In the genomic region with DNA sequence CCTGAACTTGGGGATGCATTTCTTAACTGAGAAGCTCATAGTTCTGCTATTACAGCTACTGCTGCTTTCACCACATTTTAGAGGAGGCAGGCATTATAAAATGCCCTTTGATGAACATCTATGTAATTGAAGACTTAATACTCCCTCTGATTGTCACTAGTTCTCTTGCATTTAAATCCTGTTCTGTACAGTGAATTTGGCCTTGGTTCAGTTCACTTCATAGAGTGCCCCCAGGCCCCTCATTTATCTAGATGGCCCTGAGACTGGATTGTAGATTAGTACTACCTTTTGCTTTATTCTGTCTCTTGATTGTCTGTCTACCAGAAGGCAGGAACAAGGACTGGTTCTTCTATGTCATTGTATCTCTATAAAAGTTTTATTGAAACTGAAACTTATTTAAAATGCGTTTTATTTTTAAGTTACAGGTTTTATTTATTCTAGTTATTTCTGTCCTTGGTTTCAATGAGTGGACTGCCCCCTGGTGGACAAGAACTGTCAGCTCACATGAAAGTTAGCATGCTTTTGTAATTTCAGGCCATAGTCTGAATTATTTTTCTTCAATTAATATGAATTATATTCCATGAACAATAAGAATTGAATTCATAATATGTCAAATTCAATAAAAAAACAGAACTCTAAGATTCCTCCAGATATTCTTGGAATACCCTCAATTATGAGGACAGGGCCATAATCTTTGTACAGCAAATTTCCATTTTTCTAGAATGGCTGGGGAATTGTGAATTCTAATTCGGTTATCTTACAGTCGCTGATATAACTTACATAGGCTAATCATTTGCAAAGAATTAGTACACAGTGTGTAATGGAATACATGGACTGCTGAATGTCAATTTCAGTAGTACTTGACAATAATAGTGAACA, we compare ENCODE assay signal across 8 cellular contexts. TPM values are rescaled to one million over a fixed set of nuclear protein-coding genes. Genes with fewer than 3 reads are reported as not detected.
DNase-seq lines count a peak whose midpoint lies in the region; ATAC-seq, FAIRE-seq and TF ChIP-seq lines count a peak whose summit lies in the region.

No MANE protein-coding gene starts in this region.

- H3K79me2 ChIP-seq in HepG2 (ENCODE audit: insufficient read depth, low read length), result no peaks in the 10 kb centered on the region

- H3K4me1 ChIP-seq in HepG2 (ENCODE audit: insufficient read depth, low read length) (peaks cover 16% of the 10 kb centered on the region), upper lobe of left lung (no peaks in the 10 kb centered on the region)

- TF ChIP-seq EP300 in HepG2 (IDR thresholded peaks at IDR 0.05; ENCODE audit: low read depth in 2 of 2, low read length in 2 of 2) (no peak), HepG2 (CRISPR knock-in tag; IDR thresholded peaks at IDR 0.05; ENCODE audit: borderline replicate concordance) (no peak), upper lobe of left lung (IDR thresholded peaks at IDR 0.05) (no peak)

- H3K27ac ChIP-seq in HepG2 (ENCODE audit: extremely low read length, insufficient read depth, low read length) (no peak overlapping the region), upper lobe of left lung (no peak overlapping the region)

- 2% methylated on average over 3 of the region's 3 CpGs for WGBS in HepG2 (ENCODE audit: low lambda C conversion rate)
- WGBS in upper lobe of left lung, 2 donors, result 4 to 12% methylated on average over 3 of the region's 3 CpGs

- H3K4me2 ChIP-seq in HepG2 (ENCODE audit: low read depth, low read length), result no peak overlapping the region

- H3K27me3 ChIP-seq in HepG2 (ENCODE audit: control insufficient read depth in 1 of 2, insufficient read depth in 2 of 2, low read length in 2 of 2), result no peaks in the 10 kb centered on the region
- no peaks in the 10 kb centered on the region for H3K27me3 ChIP-seq in upper lobe of left lung

- no peak overlapping the region for H2AFZ ChIP-seq in HepG2 (ENCODE audit: low read length)

- DNase-seq in AG09309 (ENCODE audit: low read depth), result peak; percentile 18
- DNase-seq in GM12864 (ENCODE audit: low read depth), result no peak
- peak; percentile 64 for DNase-seq in NCI-H82 (lab: John Stamatoyannopoulos, UW)
- peak; percentile 69 for DNase-seq in astrocyte of the hippocampus (ENCODE audit: low read depth, low spot score)
- DNase-seq in HepG2 (ENCODE audit: low spot score), result peak; percentile 23
- no peak for DNase-seq in upper lobe of left lung

- H3K9ac ChIP-seq in HepG2 (ENCODE audit: insufficient read depth, low read depth, low read length), result no peak overlapping the region

- intact Hi-C loops in HepG2 (cut with micrococcal nuclease; ENCODE audit: unreplicated experiment), result loop anchor here (1.0 kb wide), 3 partner anchors 34 to 607 kb away; no protein-coding TSS in a partner anchor

- H3K4me3 ChIP-seq in AG09309 (ENCODE audit: control insufficient read depth, low read depth, low read length) (no peak overlapping the region), GM12864 (ENCODE audit: low read depth, low read length) (no peak overlapping the region), HepG2 (replicated peaks in 1 of 3; ENCODE audit: insufficient read depth in 1 of 3, low read depth in 2 of 3, low read length in 3 of 3) (no peak overlapping the region), upper lobe of left lung (no peak overlapping the region)

- TF ChIP-seq POLR2A in HepG2 (IDR thresholded peaks at IDR 0.05; ENCODE audit: insufficient read depth in 1 of 2, low read depth in 2 of 2, low read length in 2 of 2), result no peak
- TF ChIP-seq POLR2A in upper lobe of left lung (IDR thresholded peaks at IDR 0.05), result no peak

- no peaks in the 10 kb centered on the region for H3K36me3 ChIP-seq in HepG2 (replicated peaks in 1 of 2; ENCODE audit: control insufficient read depth in 1 of 2, insufficient read depth in 2 of 2, low read length in 2 of 2)
- no peaks in the 10 kb centered on the region for H3K36me3 ChIP-seq in upper lobe of left lung

- peak; percentile 78 for TF ChIP-seq CTCF in AG09309 (IDR thresholded peaks at IDR 0.05; ENCODE audit: control insufficient read depth, insufficient read depth, low read depth, low read length, missing control alignments)
- TF ChIP-seq CTCF in GM12864 (IDR thresholded peaks at IDR 0.05; ENCODE audit: low read depth, low read length, missing control alignments), result peak; percentile 56
- TF ChIP-seq CTCF in HepG2 (CRISPR knock-in tag; IDR thresholded peaks at IDR 0.05), result peak; percentile 65
- peak; percentile 69 to 79 (median 73) for TF ChIP-seq CTCF in upper lobe of left lung (IDR thresholded peaks at IDR 0.05)

- H4K20me1 ChIP-seq in HepG2 (ENCODE audit: insufficient read depth, low read length), result no peaks in the 10 kb centered on the region

- no peak for TF ChIP-seq RAD21 in HepG2 (CRISPR knock-in tag; IDR thresholded peaks at IDR 0.05)

- CTCF ChIA-PET in HepG2 (lab: Yijun Ruan, JAX; ENCODE audit: low intra/inter-chr PET ratio, low total read pairs), result interaction anchor here (1.4 to 4.2 kb wide), 4 partner anchors 34 to 607 kb away, joined by 3 to 34 read pairs (median 8); no protein-coding TSS in a partner anchor

- H3K9me3 ChIP-seq in HepG2 (ENCODE audit: low read length), result no peaks in the 10 kb centered on the region
- no peaks in the 10 kb centered on the region for H3K9me3 ChIP-seq in upper lobe of left lung

- ATAC-seq in HepG2 (no peak), upper lobe of left lung (ENCODE audit: low FRiP score in 2 of 2) (no peak), GM21390 (IDR thresholded peaks at IDR 0.05; ENCODE audit: unreplicated experiment) (no peak), GM18868 (IDR thresholded peaks at IDR 0.05; ENCODE audit: unreplicated experiment) (no peak)

- FAIRE-seq in HepG2 (lab: Jason Lieb, UNC), result peak; percentile 54

- BruUV-seq in HepG2 (replicated peaks; lab: Mats Ljungman, UMichigan), result no TSS peak

- in situ Hi-C loops in HepG2 (cut with HindIII; ENCODE audit: extremely low pct_ligation_motif_present, low pct_unique_long_range_greater_than_20kb), result loop anchor here (5.0 to 10.0 kb wide), 2 partner anchors 196 to 623 kb away; no protein-coding TSS in a partner anchor

- POLR2A ChIA-PET in HepG2 (lab: Yijun Ruan, JAX), result no interaction called here

TF ChIP-seq in HepG2, 621 proteins besides CTCF, POLR2A, EP300 and RAD21:
- TF ChIP-seq, protein P1, sequence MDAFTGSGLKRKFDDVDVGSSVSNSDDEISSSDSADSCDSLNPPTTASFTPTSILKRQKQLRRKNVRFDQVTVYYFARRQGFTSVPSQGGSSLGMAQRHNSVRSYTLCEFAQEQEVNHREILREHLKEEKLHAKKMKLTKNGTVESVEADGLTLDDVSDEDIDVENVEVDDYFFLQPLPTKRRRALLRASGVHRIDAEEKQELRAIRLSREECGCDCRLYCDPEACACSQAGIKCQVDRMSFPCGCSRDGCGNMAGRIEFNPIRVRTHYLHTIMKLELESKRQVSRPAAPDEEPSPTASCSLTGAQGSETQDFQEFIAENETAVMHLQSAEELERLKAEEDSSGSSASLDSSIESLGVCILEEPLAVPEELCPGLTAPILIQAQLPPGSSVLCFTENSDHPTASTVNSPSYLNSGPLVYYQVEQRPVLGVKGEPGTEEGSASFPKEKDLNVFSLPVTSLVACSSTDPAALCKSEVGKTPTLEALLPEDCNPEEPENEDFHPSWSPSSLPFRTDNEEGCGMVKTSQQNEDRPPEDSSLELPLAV (CRISPR knock-in tag; conservative IDR thresholded peaks at IDR 0.05; ENCODE audit: low read depth), result no peak
- TF ChIP-seq SMC3 (IDR thresholded peaks at IDR 0.05; ENCODE audit: low read length), result peak; percentile 80
- TF ChIP-seq, protein P2, sequence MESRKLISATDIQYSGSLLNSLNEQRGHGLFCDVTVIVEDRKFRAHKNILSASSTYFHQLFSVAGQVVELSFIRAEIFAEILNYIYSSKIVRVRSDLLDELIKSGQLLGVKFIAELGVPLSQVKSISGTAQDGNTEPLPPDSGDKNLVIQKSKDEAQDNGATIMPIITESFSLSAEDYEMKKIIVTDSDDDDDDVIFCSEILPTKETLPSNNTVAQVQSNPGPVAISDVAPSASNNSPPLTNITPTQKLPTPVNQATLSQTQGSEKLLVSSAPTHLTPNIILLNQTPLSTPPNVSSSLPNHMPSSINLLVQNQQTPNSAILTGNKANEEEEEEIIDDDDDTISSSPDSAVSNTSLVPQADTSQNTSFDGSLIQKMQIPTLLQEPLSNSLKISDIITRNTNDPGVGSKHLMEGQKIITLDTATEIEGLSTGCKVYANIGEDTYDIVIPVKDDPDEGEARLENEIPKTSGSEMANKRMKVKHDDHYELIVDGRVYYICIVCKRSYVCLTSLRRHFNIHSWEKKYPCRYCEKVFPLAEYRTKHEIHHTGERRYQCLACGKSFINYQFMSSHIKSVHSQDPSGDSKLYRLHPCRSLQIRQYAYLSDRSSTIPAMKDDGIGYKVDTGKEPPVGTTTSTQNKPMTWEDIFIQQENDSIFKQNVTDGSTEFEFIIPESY (CRISPR knock-in tag; IDR thresholded peaks at IDR 0.05), result no peak
- peak; percentile 66 for TF ChIP-seq STAG1 (CRISPR knock-in tag; IDR thresholded peaks at IDR 0.05)

RNA-seq across cellular contexts. Expression of a gene that starts 47.2 kb away (rescaled TPM):
- total RNA-seq in HepG2 (2016; rRNA removed; fragmentation: Illumina TruSeq; extraction: Trizol) (51.6 and 66.6 TPM in 2 replicates), upper lobe of left lung (10 to 100 TPM; 14.7 to 68.9 (median 46.9) TPM)
- total RNA-seq in HepG2 (2016; cell fraction: cytosol; rRNA removed; fragmentation: Illumina TruSeq; extraction: Trizol; ENCODE audit: low read depth), result 6.1 and 7.9 TPM in 2 replicates
- 53.3 and 58.7 TPM in 2 replicates for total RNA-seq in HepG2 (2016; cell fraction: insoluble cytoplasmic fraction; rRNA removed; fragmentation: Illumina TruSeq; extraction: Trizol)
- 17.7 and 20.2 TPM in 2 replicates for total RNA-seq in HepG2 (2016; cell fraction: membrane; rRNA removed; fragmentation: Illumina TruSeq; extraction: Trizol)
- 56.2 and 69.6 TPM in 2 replicates for total RNA-seq in HepG2 (2016; cell fraction: nucleus; rRNA removed; fragmentation: Illumina TruSeq; extraction: Trizol)
- polyA plus RNA-seq in HepG2 (2011; rRNA removed), result 36.1 and 40.1 TPM in 2 replicates
- 24.4 and 32.3 TPM in 2 replicates for polyA plus RNA-seq in HepG2 (2011; cell fraction: cytosol; rRNA removed)
- 9.6 and 12.2 TPM in 2 replicates for polyA plus RNA-seq in HepG2 (2011; cell fraction: nucleus; rRNA removed)
- 20.5 and 27.5 TPM in 2 replicates for polyA plus RNA-seq in HepG2 (2012)
- polyA plus RNA-seq in HepG2 (2016; cell fraction: cytosol; fragmentation: Illumina TruSeq; extraction: Trizol; ENCODE audit: low read depth), result 7.0 and 7.2 TPM in 2 replicates
- 34.2 and 35.6 TPM in 2 replicates for polyA plus RNA-seq in HepG2 (2016; cell fraction: insoluble cytoplasmic fraction; fragmentation: Illumina TruSeq; extraction: Trizol; ENCODE audit: low read depth)
- 12.0 and 13.3 TPM in 2 replicates for polyA plus RNA-seq in HepG2 (2016; cell fraction: membrane; fragmentation: Illumina TruSeq; extraction: Trizol; ENCODE audit: low read depth)
- 54.9 and 61.4 TPM in 2 replicates for polyA plus RNA-seq in HepG2 (2016; cell fraction: nucleus; fragmentation: Illumina TruSeq; extraction: Trizol; ENCODE audit: insufficient read depth, low read depth)
- polyA minus RNA-seq in HepG2 (2011; rRNA and poly(A)+ RNA removed; ENCODE audit: low replicate concordance), result 182 and 425 TPM in 2 replicates
- polyA minus RNA-seq in HepG2 (2011; cell fraction: cytosol; rRNA and poly(A)+ RNA removed), result 46.3 and 60.5 TPM in 2 replicates
- 35.8 and 42.9 TPM in 2 replicates for polyA minus RNA-seq in HepG2 (2011; cell fraction: nucleus; rRNA and poly(A)+ RNA removed)

Comparison
In these comparisons a context has a peak if more than half of its experiments do, and no peak if none do; other contexts are left out.
1. DNase-seq: peak in AG09309 (single experiment), NCI-H82 (single experiment), astrocyte of the hippocampus (single experiment) and HepG2 (single experiment); none in GM12864 (single experiment) and upper lobe of left lung (0 of 2).
2. Peak in every context shown above with its lines, with median percentiles within 50 percentile points of each other: CTCF ChIP-seq.